In genomic region chr11:9137293-9138132, GRCh38 we compare ENCODE assay signal across 8 cellular contexts. TPM values are rescaled to one million over a fixed set of nuclear protein-coding genes. Genes with fewer than 3 reads are reported as not detected.
DNase-seq lines count a peak whose midpoint lies in the region; ATAC-seq and TF ChIP-seq lines count a peak whose summit lies in the region.

No MANE protein-coding gene starts in this region.

- peaks cover 34% of the 10 kb centered on the region for H3K36me3 Mint-ChIP-seq in activated T-cell treated with anti-CD3 and anti-CD28 coated beads, Interleukin-2, amount 50 U/mL, for 4 hours (ENCODE audit: insufficient read depth)
- no peaks in the 10 kb centered on the region for H3K36me3 Mint-ChIP-seq in natural killer cell treated with Interleukin-12 subunit alpha and Interleukin-12 subunit beta and Interleukin-15 and Interleukin-18, amount 100 ng/mL, for 72 hours

- CTCF ChIA-PET in OCI-LY7 (lab: Charles Lee; ENCODE audit: unreplicated experiment): interaction anchor here (0.8 to 1.2 kb wide), 6 partner anchors 10 to 130 kb away, joined by 3 to 6 read pairs (median 3); no protein-coding TSS in a partner anchor

- H3K79me2 ChIP-seq in OCI-LY7 (ENCODE audit: insufficient read depth, low read depth, low read length): no peaks in the 10 kb centered on the region

- H3K4me1 ChIP-seq in OCI-LY7 (ENCODE audit: insufficient read depth, low read length, poor library complexity, severe bottlenecking): no peaks in the 10 kb centered on the region
- peaks cover 16 to 33% (median 28%) of the 10 kb centered on the region in 4 donors for H3K4me1 ChIP-seq in esophagus muscularis mucosa

- POLR2A ChIA-PET in OCI-LY7 (lab: Charles Lee): interaction anchor here (0.8 kb wide), 1 partner anchor 22 kb away, joined by 3 read pairs; no protein-coding TSS in a partner anchor

- peak; percentile 79 for ATAC-seq in GM21367 (IDR thresholded peaks at IDR 0.05; ENCODE audit: unreplicated experiment)
- peak; percentile 83 to 84 for ATAC-seq in activated T-cell treated with anti-CD3 and anti-CD28 coated beads, Interleukin-2, amount 50 U/mL, for 4 hours
- ATAC-seq in natural killer cell treated with Interleukin-12 subunit alpha and Interleukin-12 subunit beta and Interleukin-15 and Interleukin-18, amount 100 ng/mL, for 72 hours: peak; percentile 75 to 81
- ATAC-seq in stimulated activated naive CD8-positive, alpha-beta T cell treated with anti-CD3 and anti-CD28 coated beads, Interleukin-15, amount 100 ng/mL, for 72 hours: peak; percentile 88

- H3K27me3 Mint-ChIP-seq in activated T-cell treated with anti-CD3 and anti-CD28 coated beads, Interleukin-2, amount 50 U/mL, for 4 hours (ENCODE audit: low read depth): no peaks in the 10 kb centered on the region
- H3K27me3 Mint-ChIP-seq in natural killer cell treated with Interleukin-12 subunit alpha and Interleukin-12 subunit beta and Interleukin-15 and Interleukin-18, amount 100 ng/mL, for 72 hours: no peaks in the 10 kb centered on the region
- H3K27me3 Mint-ChIP-seq in stimulated activated naive CD8-positive, alpha-beta T cell treated with anti-CD3 and anti-CD28 coated beads, Interleukin-15, amount 100 ng/mL, for 72 hours: no peaks in the 10 kb centered on the region

- no peaks in the 10 kb centered on the region for H3K9me2 ChIP-seq in OCI-LY7 (ENCODE audit: insufficient read depth, low read length)

- H3K36me3 ChIP-seq in OCI-LY7 (ENCODE audit: insufficient read depth, low read length): no peaks in the 10 kb centered on the region
- H3K36me3 ChIP-seq in esophagus muscularis mucosa: peaks cover 8 to 61% (median 41%) of the 10 kb centered on the region in 4 donors

- TF ChIP-seq EP300 in Ishikawa (IDR thresholded peaks at IDR 0.05; ENCODE audit: borderline replicate concordance) (no peak), esophagus muscularis mucosa (IDR thresholded peaks at IDR 0.05) (no peak)

- no peaks in the 10 kb centered on the region for H4K20me1 ChIP-seq in OCI-LY7 (ENCODE audit: insufficient read depth, low read length)

- H3K27ac ChIP-seq in OCI-LY7 (ENCODE audit: low read depth, low read length, poor library complexity, severe bottlenecking): no peak overlapping the region
- peak overlapping the region in 2 of 4 donors; percentile 22 to 70 for H3K27ac ChIP-seq in esophagus muscularis mucosa (replicated peaks in 1 of 4)

- WGBS in esophagus muscularis mucosa: 21% methylated on average over 10 of the region's 10 CpGs

- H3K4me3 Mint-ChIP-seq in activated T-cell treated with anti-CD3 and anti-CD28 coated beads, Interleukin-2, amount 50 U/mL, for 4 hours: peak overlapping the region; percentile 20
- H3K4me3 Mint-ChIP-seq in natural killer cell treated with Interleukin-12 subunit alpha and Interleukin-12 subunit beta and Interleukin-15 and Interleukin-18, amount 100 ng/mL, for 72 hours: no peak overlapping the region
- H3K4me3 Mint-ChIP-seq in stimulated activated naive CD8-positive, alpha-beta T cell treated with anti-CD3 and anti-CD28 coated beads, Interleukin-15, amount 100 ng/mL, for 72 hours: no peak overlapping the region

- TF ChIP-seq CTCF in OCI-LY7 (conservative IDR thresholded peaks at IDR 0.05; ENCODE audit: low read length) (peak; percentile 89), esophagus muscularis mucosa (IDR thresholded peaks at IDR 0.05) (peak; percentile 86 to 100 (median 95))

- H3K27ac Mint-ChIP-seq in natural killer cell treated with Interleukin-12 subunit alpha and Interleukin-12 subunit beta and Interleukin-15 and Interleukin-18, amount 100 ng/mL, for 72 hours: no peak overlapping the region
- H3K27ac Mint-ChIP-seq in stimulated activated naive CD8-positive, alpha-beta T cell treated with anti-CD3 and anti-CD28 coated beads, Interleukin-15, amount 100 ng/mL, for 72 hours: no peak overlapping the region

- no peak for TF ChIP-seq POLR2A in esophagus muscularis mucosa (IDR thresholded peaks at IDR 0.05; ENCODE audit: low read depth)

- DNase-seq in COLO829 (ENCODE audit: low spot score): peak; percentile 52
- peak; percentile 55 for DNase-seq in OCI-LY7 (ENCODE audit: low spot score)
- DNase-seq in activated T-cell treated with anti-CD3 and anti-CD28 coated beads, Interleukin-2, amount 50 U/mL, for 4 hours: peak; percentile 57
- DNase-seq in esophagus muscularis mucosa (ENCODE audit: extremely low spot score): peak; percentile 93
- no peak for DNase-seq in natural killer cell treated with Interleukin-12 subunit alpha and Interleukin-12 subunit beta and Interleukin-15 and Interleukin-18, amount 100 ng/mL, for 72 hours (ENCODE audit: low spot score)
- DNase-seq in stimulated activated naive CD8-positive, alpha-beta T cell treated with anti-CD3 and anti-CD28 coated beads, Interleukin-15, amount 100 ng/mL, for 72 hours: peak; percentile 64 to 67

- peaks cover 39% of the 10 kb centered on the region for H3K4me1 Mint-ChIP-seq in activated T-cell treated with anti-CD3 and anti-CD28 coated beads, Interleukin-2, amount 50 U/mL, for 4 hours (ENCODE audit: low read depth)
- H3K4me1 Mint-ChIP-seq in natural killer cell treated with Interleukin-12 subunit alpha and Interleukin-12 subunit beta and Interleukin-15 and Interleukin-18, amount 100 ng/mL, for 72 hours (ENCODE audit: low read depth in 2 of 2): peaks cover 0 to 7% of the 10 kb centered on the region in 2 donors
- H3K4me1 Mint-ChIP-seq in stimulated activated naive CD8-positive, alpha-beta T cell treated with anti-CD3 and anti-CD28 coated beads, Interleukin-15, amount 100 ng/mL, for 72 hours: peaks cover 14% of the 10 kb centered on the region

- H2AFZ ChIP-seq in OCI-LY7 (ENCODE audit: low read length): no peak overlapping the region

- H3K4me3 ChIP-seq in OCI-LY7 (ENCODE audit: low read depth, low read length, poor library complexity, severe bottlenecking): no peak overlapping the region
- H3K4me3 ChIP-seq in esophagus muscularis mucosa: no peak overlapping the region

- H3K9me3 ChIP-seq in OCI-LY7 (ENCODE audit: low read length) (no peaks in the 10 kb centered on the region), esophagus muscularis mucosa (no peaks in the 10 kb centered on the region)

- H3K9me3 Mint-ChIP-seq in activated T-cell treated with anti-CD3 and anti-CD28 coated beads, Interleukin-2, amount 50 U/mL, for 4 hours: no peaks in the 10 kb centered on the region
- H3K9me3 Mint-ChIP-seq in natural killer cell treated with Interleukin-12 subunit alpha and Interleukin-12 subunit beta and Interleukin-15 and Interleukin-18, amount 100 ng/mL, for 72 hours: no peaks in the 10 kb centered on the region
- no peaks in the 10 kb centered on the region for H3K9me3 Mint-ChIP-seq in stimulated activated naive CD8-positive, alpha-beta T cell treated with anti-CD3 and anti-CD28 coated beads, Interleukin-15, amount 100 ng/mL, for 72 hours

- no peak overlapping the region for H3K4me2 ChIP-seq in OCI-LY7 (ENCODE audit: low read length)

- peak; percentile 86 for TF ChIP-seq RAD21 in Ishikawa (IDR thresholded peaks at IDR 0.05; ENCODE audit: low read depth)

- intact Hi-C loops in OCI-LY7 (cut with micrococcal nuclease; ENCODE audit: unreplicated experiment): loop anchor here (1.0 to 2.0 kb wide), 2 partner anchors 123 to 223 kb away; no protein-coding TSS in a partner anchor
- intact Hi-C loops in esophagus muscularis mucosa (cut with DNase I): loop anchor here (1.0 to 5.0 kb wide), 2 partner anchors 122 to 220 kb away; no protein-coding TSS in a partner anchor

- BruUV-seq in OCI-LY7 (replicated peaks; lab: Mats Ljungman, UMichigan): no TSS peak

- no peaks in the 10 kb centered on the region for H3K27me3 ChIP-seq in esophagus muscularis mucosa

TF ChIP-seq in Ishikawa, 13 proteins besides CTCF, POLR2A, EP300 and RAD21 (continues in another document):
- no peak for TF ChIP-seq NFIC (IDR thresholded peaks at IDR 0.05)
- TF ChIP-seq TCF12 (IDR thresholded peaks at IDR 0.05; ENCODE audit: low read depth): no peak
- no peak for TF ChIP-seq EGR1 (IDR thresholded peaks at IDR 0.05)
- no peak for TF ChIP-seq CEBPB (IDR thresholded peaks at IDR 0.05)
- no peak for TF ChIP-seq CREB1 (IDR thresholded peaks at IDR 0.05; ENCODE audit: low read depth)
- no peak for TF ChIP-seq TAF1 (IDR thresholded peaks at IDR 0.05; ENCODE audit: low read depth)
- TF ChIP-seq USF1 (IDR thresholded peaks at IDR 0.05): no peak

RNA-seq across cellular contexts. Expression of gene SCUBE2, which starts 46.1 kb away (rescaled TPM):
- not detected in 2 replicates for total RNA-seq in OCI-LY7 (2014; rRNA removed; shearing (Covaris generic))
- not detected in 2 replicates for total RNA-seq in OCI-LY7 (2022)
- under 1 TPM; 0.20 to 0.41 (median 0.26) TPM for total RNA-seq in activated T-cell treated with anti-CD3 and anti-CD28 coated beads, Interleukin-2, amount 50 U/mL, for 4 hours
- total RNA-seq in esophagus muscularis mucosa: 10 to 100 TPM in 1 of 4 donors, 1 to 10 TPM in 3; 1.7 to 11.5 (median 8.2) TPM
- total RNA-seq in natural killer cell treated with Interleukin-12 subunit alpha and Interleukin-12 subunit beta and Interleukin-15 and Interleukin-18, amount 100 ng/mL, for 72 hours: under 1 TPM in 1 of 2 donors, not detected in 1; 0.40 TPM
